9 cellular contexts compared by ENCODE assay signal in genomic region chr22:36197601-36198146, GRCh38. TPM values are rescaled to one million over a fixed set of nuclear protein-coding genes. Genes with fewer than 3 reads are reported as not detected.
DNase-seq lines count a peak whose midpoint lies in the region; ATAC-seq, FAIRE-seq and TF ChIP-seq lines count a peak whose summit lies in the region.
"Had no signal": no experiment of that assay in that cellular context is flagged by ENCODE, and none has a peak within 500 bp of the region (broad histone marks: within the 10 kb centered on the region; RNA-seq: fewer than 3 reads in every experiment).

No MANE protein-coding gene starts in this region.

- H3K27ac ChIP-seq in left lung (peak overlapping the region in 1 of 2 donors; percentile 50), RWPE1 (no peak overlapping the region)

- peak overlapping the region; percentile 76 for H3K4me3 Mint-ChIP-seq in glutamatergic neuron (ENCODE audit: unreplicated experiment)

- H3K36me3 ChIP-seq in left lung: no peaks in the 10 kb centered on the region
- H3K36me3 ChIP-seq: tibial nerve had no signal

- no peak for ATAC-seq in left lung

- H3K36me3 Mint-ChIP-seq in glutamatergic neuron (ENCODE audit: unreplicated experiment): no peaks in the 10 kb centered on the region

- no peaks in the 10 kb centered on the region for H3K9me3 ChIP-seq in left lung
- H3K9me3 ChIP-seq: tibial nerve had no signal

- H3K4me3 ChIP-seq in left lung: no peak overlapping the region
- H3K4me3 ChIP-seq: tibial nerve had no signal

- CTCF ChIA-PET in RWPE1 (lab: Yijun Ruan, JAX): interaction anchor here (0.7 to 0.8 kb wide), 2 partner anchors 17 to 45 kb away, joined by 3 to 4 read pairs; no protein-coding TSS in a partner anchor

- POLR2A ChIA-PET in RWPE1 (lab: Yijun Ruan, JAX; ENCODE audit: low non-redundant PET): no interaction called here

- peaks cover 9% of the 10 kb centered on the region for H3K9me3 Mint-ChIP-seq in glutamatergic neuron (ENCODE audit: unreplicated experiment)

- DNase-seq in GM19239 (ENCODE audit: insufficient read length, low spot score) (peak; percentile 23), OCI-M1 (lab: John Stamatoyannopoulos, UW) (peak; percentile 89), glutamatergic neuron (peak; percentile 51), retina (peak; percentile 73), AG08395 (ENCODE audit: low spot score) (no peak), left lung (no peak), RWPE1 (ENCODE audit: low spot score) (no peak), NCI-H2196 treated with DMSO at 0.1 percent for 48 hours (lab: John Stamatoyannopoulos, UW; ENCODE audit: unreplicated experiment) (no peak)

- no peak for TF ChIP-seq CTCF in glutamatergic neuron (IDR thresholded peaks at IDR 0.05; ENCODE audit: partially characterized antibody, unreplicated experiment)
- TF ChIP-seq CTCF in left lung (IDR thresholded peaks at IDR 0.05): no peak
- TF ChIP-seq CTCF in RWPE1 (conservative IDR thresholded peaks at IDR 0.05; ENCODE audit: low read depth): no peak

- FAIRE-seq in GM19239 (lab: Jason Lieb, UNC): no peak

- no peaks in the 10 kb centered on the region for H3K27me3 ChIP-seq in left lung
- H3K27me3 ChIP-seq: tibial nerve had no signal

- peak overlapping the region; percentile 96 for H3K27ac Mint-ChIP-seq in glutamatergic neuron (ENCODE audit: unreplicated experiment)

- peaks cover 25% of the 10 kb centered on the region for H3K4me1 Mint-ChIP-seq in glutamatergic neuron (ENCODE audit: low read depth, unreplicated experiment)

- intact Hi-C loops in left lung (cut with DNase I): loop anchor here in 1 of 2 donors (10.0 kb wide), 2 partner anchors 77 to 287 kb away; partner anchors contain the start of gene TXN2

- H3K27me3 Mint-ChIP-seq in glutamatergic neuron (ENCODE audit: unreplicated experiment): peaks cover 4% of the 10 kb centered on the region

- peaks cover 6 to 47% of the 10 kb centered on the region in 2 donors for H3K4me1 ChIP-seq in left lung

RNA-seq across cellular contexts. Expression of gene APOL4, which starts 3.9 kb away (rescaled TPM):
- total RNA-seq in glutamatergic neuron (ENCODE audit: unreplicated experiment): not detected
- 10 to 100 TPM in 1 of 2 donors, 1 to 10 TPM in 1; 8.5 to 12.8 TPM for total RNA-seq in left lung

RNA-seq across cellular contexts. Expression of gene APOL3, which starts 37.1 kb away (rescaled TPM):
- total RNA-seq in glutamatergic neuron (ENCODE audit: unreplicated experiment): not detected
- 10 to 100 TPM; 27.0 to 57.9 TPM for total RNA-seq in left lung

RNA-seq across cellular contexts. Expression of gene APOL2, which starts 41.7 kb away (rescaled TPM):
- total RNA-seq in glutamatergic neuron (ENCODE audit: unreplicated experiment) (not detected), left lung (10 to 100 TPM; 51.3 to 63.0 TPM)

RNA-seq across cellular contexts. Expression of gene APOL1, which starts 55.3 kb away (rescaled TPM):
- total RNA-seq in glutamatergic neuron (ENCODE audit: unreplicated experiment) (not detected), left lung (100 to 1,000 TPM in 1 of 2 donors, 10 to 100 TPM in 1; 89.4 to 109 TPM)

Comparison
In these comparisons a context has a peak if more than half of its experiments do, and no peak if none do; other contexts are left out.
1. DNase-seq: peak in GM19239 (single experiment), OCI-M1 (single experiment), glutamatergic neuron (single experiment) and retina (single experiment); none in AG08395 (single experiment), left lung (0 of 2), RWPE1 (single experiment) and NCI-H2196 treated with DMSO at 0.1 percent for 48 hours (single experiment).
2. RNA of gene APOL3, which starts 37.1 kb away (total RNA-seq): 27.0 to 57.9 TPM in left lung; not detected in glutamatergic neuron (single experiment); every median in the first group is over 10 times any median in the second.
3. RNA of gene APOL2, which starts 41.7 kb away (total RNA-seq): 51.3 to 63.0 TPM in left lung; not detected in glutamatergic neuron (single experiment); every median in the first group is over 10 times any median in the second.